In genomic region chr7:139332960-139333359, GRCh38 we compare ENCODE assay signal across 21 cellular contexts.
"Had no signal": no experiment of that assay in that cellular context is flagged by ENCODE, and none has a peak within 500 bp of the region (broad histone marks: within the 10 kb centered on the region; RNA-seq: fewer than 3 reads in every experiment).

No MANE protein-coding gene starts in this region.

- H3K79me2 ChIP-seq: parathyroid adenoma had no signal

- H2AFZ ChIP-seq: parathyroid adenoma had no signal

- H3K9me3 Mint-ChIP-seq: activated naive CD4-positive, alpha-beta T cell treated with anti-CD3 and anti-CD28 coated beads, Interleukin-2, amount 50 U/mL, for 24 hours; memory B cell; nephron; T-helper 1 cell treated with Interleukin-12 subunit alpha and Interleukin-12 subunit beta and Interleukin-4 antibody, amounts not matched to agents 30 μg/mL and 1 μg/mL, for 36 hours had no signal

- H3K27me3 ChIP-seq: esophagus muscularis mucosa, gastrocnemius medialis, neutrophil, thyroid gland, upper lobe of right lung had no signal

- H3K36me3 Mint-ChIP-seq: activated naive CD4-positive, alpha-beta T cell treated with anti-CD3 and anti-CD28 coated beads, Interleukin-2, amount 50 U/mL, for 24 hours; memory B cell had no signal

- DNase-seq: activated CD4-positive, alpha-beta memory T cell treated with anti-CD3 and anti-CD28 coated beads, Interleukin-2, amount 10 ng/mL, durations not matched to agents 7 days and 5 days; activated CD4-positive, alpha-beta T cell treated with anti-CD3 and anti-CD28 coated beads, Interleukin-2, amount 10 ng/mL, durations not matched to agents 24 days and 14 days; activated gamma-delta T cell treated with Interleukin-2 at 50 U/mL for 16 hours; anterior cingulate cortex; central memory CD4-positive, alpha-beta T cell; effector memory CD4-positive, alpha-beta T cell; gastrocnemius medialis; left cardiac atrium; stimulated activated CD4-positive, alpha-beta T cell treated with anti-CD3 and anti-CD28 coated beads, Interleukin-4, amount 100 ng/mL, for 24 hours; stimulated activated naive CD8-positive, alpha-beta T cell treated with anti-CD3 and anti-CD28 coated beads, Interleukin-15, Interleukin-2, amounts not matched to agents 100 U/mL and 50 U/mL, for 24 hours; substantia nigra; T1000; thyroid gland; upper lobe of right lung had no signal

- H3K27me3 Mint-ChIP-seq: activated CD4-positive, alpha-beta memory T cell treated with anti-CD3 and anti-CD28 coated beads, Interleukin-2, amount 10 ng/mL, durations not matched to agents 7 days and 5 days; activated naive CD4-positive, alpha-beta T cell treated with anti-CD3 and anti-CD28 coated beads, Interleukin-2, amount 50 U/mL, for 24 hours; memory B cell had no signal

- ATAC-seq: gastrocnemius medialis; left cardiac atrium; stimulated activated naive CD8-positive, alpha-beta T cell treated with anti-CD3 and anti-CD28 coated beads, Interleukin-15, Interleukin-2, amounts not matched to agents 100 U/mL and 50 U/mL, for 24 hours; upper lobe of right lung had no signal

- H3K36me3 ChIP-seq: esophagus muscularis mucosa, gastrocnemius medialis, neutrophil, thyroid gland, upper lobe of right lung had no signal

- H3K27ac ChIP-seq: esophagus muscularis mucosa, gastrocnemius medialis, neutrophil, parathyroid adenoma, thyroid gland, upper lobe of right lung had no signal

- H3K4me1 ChIP-seq: esophagus muscularis mucosa, gastrocnemius medialis, thyroid gland, upper lobe of right lung had no signal

- H3K4me3 Mint-ChIP-seq: activated CD4-positive, alpha-beta memory T cell treated with anti-CD3 and anti-CD28 coated beads, Interleukin-2, amount 10 ng/mL, durations not matched to agents 7 days and 5 days; activated CD4-positive, alpha-beta T cell treated with anti-CD3 and anti-CD28 coated beads, Interleukin-2, amount 10 ng/mL, durations not matched to agents 24 days and 14 days; activated naive CD4-positive, alpha-beta T cell treated with anti-CD3 and anti-CD28 coated beads, Interleukin-2, amount 50 U/mL, for 24 hours; memory B cell; nephron; T-helper 1 cell treated with Interleukin-12 subunit alpha and Interleukin-12 subunit beta and Interleukin-4 antibody, amounts not matched to agents 30 μg/mL and 1 μg/mL, for 36 hours had no signal

- H3K27ac Mint-ChIP-seq: activated CD4-positive, alpha-beta memory T cell treated with anti-CD3 and anti-CD28 coated beads, Interleukin-2, amount 10 ng/mL, durations not matched to agents 7 days and 5 days; activated CD4-positive, alpha-beta T cell treated with anti-CD3 and anti-CD28 coated beads, Interleukin-2, amount 10 ng/mL, durations not matched to agents 24 days and 14 days; activated naive CD4-positive, alpha-beta T cell treated with anti-CD3 and anti-CD28 coated beads, Interleukin-2, amount 50 U/mL, for 24 hours; memory B cell; nephron; T-helper 1 cell treated with Interleukin-12 subunit alpha and Interleukin-12 subunit beta and Interleukin-4 antibody, amounts not matched to agents 30 μg/mL and 1 μg/mL, for 36 hours had no signal

- H3K4me3 ChIP-seq: esophagus muscularis mucosa, gastrocnemius medialis, thyroid gland, upper lobe of right lung had no signal
